Comparison of ENCODE assay signal across 1 cellular context in genomic region chr10:73076361-73077183, GRCh38.
TF ChIP-seq lines count a peak whose summit lies in the region.

No MANE protein-coding gene starts in this region.

TF ChIP-seq in SK-N-SH treated with all-trans-retinoic acid at 6 μM for 48 hours, 23 proteins besides CTCF, POLR2A, EP300 and RAD21 (continued from another document):
- TF ChIP-seq CSRNP3 (CRISPR knock-in tag; IDR thresholded peaks at IDR 0.05) (no peak), POU6F1 (CRISPR knock-in tag; IDR thresholded peaks at IDR 0.05; ENCODE audit: borderline replicate concordance, low read depth) (no peak), CSDC2 (CRISPR knock-in tag; IDR thresholded peaks at IDR 0.05) (no peak), ZNF8 (CRISPR knock-in tag; IDR thresholded peaks at IDR 0.05) (no peak)
